Comparison of ENCODE assay signal across 23 cellular contexts in genomic region chr5:5524327-5524726, GRCh38.
DNase-seq lines count a peak whose midpoint lies in the region; ATAC-seq and TF ChIP-seq lines count a peak whose summit lies in the region.
"Had no signal": no experiment of that assay in that cellular context is flagged by ENCODE, and none has a peak within 500 bp of the region (broad histone marks: within the 10 kb centered on the region; RNA-seq: fewer than 3 reads in every experiment).

No MANE protein-coding gene starts in this region.

- intact Hi-C loops in activated CD4-positive, alpha-beta memory T cell treated with anti-CD3 and anti-CD28 coated beads for 36 hours (cut with micrococcal nuclease) = loop anchor here (5.0 kb wide), 1 partner anchor 1303 kb away; no protein-coding TSS in a partner anchor
- intact Hi-C loops in esophagus muscularis mucosa (cut with DNase I) = no loop called here

- DNase-seq in CD4-positive, CD25-positive, alpha-beta regulatory T cell = no peak
- DNase-seq in DND-41 (no peak), esophagus muscularis mucosa (ENCODE audit: extremely low spot score) (peak; percentile 82), SW 1271 (lab: John Stamatoyannopoulos, UW) (no peak)
- no peak for DNase-seq in activated CD4-positive, alpha-beta memory T cell treated with anti-CD3 and anti-CD28 coated beads for 36 hours
- no peak for DNase-seq in activated effector memory CD4-positive, alpha-beta T cell treated with Interleukin-2 at 50 U/mL for 16 hours
- DNase-seq: activated B cell treated with CpG ODN at 0.5 μM for 24 hours; amygdala; cortex of kidney; DMS79; endodermal cell; NCI-H1417; NCI-H510A; occipital lobe; SJCRH30; small intestine; stimulated activated CD4-positive, alpha-beta T cell treated with anti-CD3 and anti-CD28 coated beads, Interleukin-2, amount 100 ng/mL, for 24 hours; stimulated activated naive CD4-positive, alpha-beta T cell; T-helper 9 cell; tibial artery had no signal

- no peaks in the 10 kb centered on the region for H3K27me3 ChIP-seq in CD4-positive, CD25-positive, alpha-beta regulatory T cell (ENCODE audit: control insufficient read depth, insufficient read depth, low read length)
- H3K27me3 ChIP-seq in DND-41 (ENCODE audit: insufficient read depth, low read length, poor library complexity) = no peaks in the 10 kb centered on the region
- H3K27me3 ChIP-seq in esophagus muscularis mucosa = no peaks in the 10 kb centered on the region
- H3K27me3 ChIP-seq: SJCRH30, tibial artery had no signal

- H3K9me3 ChIP-seq in CD4-positive, CD25-positive, alpha-beta regulatory T cell (ENCODE audit: control insufficient read depth in 2 of 2, low read length in 2 of 2) = no peaks in the 10 kb centered on the region
- H3K9me3 ChIP-seq in DND-41 (ENCODE audit: insufficient read depth, low read length, severe bottlenecking) (peaks cover 3% of the 10 kb centered on the region), esophagus muscularis mucosa (no peaks in the 10 kb centered on the region)
- H3K9me3 ChIP-seq: SJCRH30, tibial artery had no signal

- no peaks in the 10 kb centered on the region for H3K79me2 ChIP-seq in DND-41 (ENCODE audit: insufficient read depth, low read length)

- H3K4me1 Mint-ChIP-seq in CD4-positive, CD25-positive, alpha-beta regulatory T cell = peaks cover 6 to 20% (median 13%) of the 10 kb centered on the region in 4 donors
- peaks cover 23% of the 10 kb centered on the region for H3K4me1 Mint-ChIP-seq in activated CD4-positive, alpha-beta memory T cell treated with anti-CD3 and anti-CD28 coated beads for 36 hours (ENCODE audit: low read depth)

- H3K4me2 ChIP-seq in DND-41 (ENCODE audit: insufficient read depth, low read length) = no peak overlapping the region

- peak overlapping the region; percentile 79 for H2AFZ ChIP-seq in DND-41 (ENCODE audit: low read depth, low read length)

- no peaks in the 10 kb centered on the region for H3K27me3 Mint-ChIP-seq in CD4-positive, CD25-positive, alpha-beta regulatory T cell
- no peaks in the 10 kb centered on the region for H3K27me3 Mint-ChIP-seq in activated CD4-positive, alpha-beta memory T cell treated with anti-CD3 and anti-CD28 coated beads for 36 hours
- H3K27me3 Mint-ChIP-seq: activated B cell treated with CpG ODN at 0.5 μM for 24 hours had no signal

- CTCF ChIA-PET in activated CD4-positive, alpha-beta memory T cell treated with anti-CD3 and anti-CD28 coated beads for 36 hours (lab: Charles Lee) = no interaction called here

- H3K4me3 Mint-ChIP-seq in CD4-positive, CD25-positive, alpha-beta regulatory T cell = no peak overlapping the region
- H3K4me3 Mint-ChIP-seq in activated CD4-positive, alpha-beta memory T cell treated with anti-CD3 and anti-CD28 coated beads for 36 hours = no peak overlapping the region
- H3K4me3 Mint-ChIP-seq: endodermal cell had no signal

- TF ChIP-seq POLR2A in esophagus muscularis mucosa (IDR thresholded peaks at IDR 0.05; ENCODE audit: low read depth) = no peak

- no peaks in the 10 kb centered on the region for H3K36me3 ChIP-seq in CD4-positive, CD25-positive, alpha-beta regulatory T cell (ENCODE audit: control insufficient read depth, insufficient read depth, low read length)
- no peaks in the 10 kb centered on the region for H3K36me3 ChIP-seq in DND-41 (ENCODE audit: insufficient read depth, low read length)
- H3K36me3 ChIP-seq in esophagus muscularis mucosa = no peaks in the 10 kb centered on the region
- H3K36me3 ChIP-seq: SJCRH30, tibial artery had no signal

- 77% methylated on average over 3 of the region's 3 CpGs for WGBS in esophagus muscularis mucosa

- POLR2A ChIA-PET in activated CD4-positive, alpha-beta memory T cell treated with anti-CD3 and anti-CD28 coated beads for 36 hours (lab: Charles Lee) = no interaction called here

- H3K4me1 ChIP-seq in CD4-positive, CD25-positive, alpha-beta regulatory T cell (ENCODE audit: control insufficient read depth, insufficient read depth, low read length, poor library complexity, severe bottlenecking) = no peaks in the 10 kb centered on the region
- H3K4me1 ChIP-seq in DND-41 (ENCODE audit: insufficient read depth, low read length) (peaks cover 9% of the 10 kb centered on the region), esophagus muscularis mucosa (no peaks in the 10 kb centered on the region)
- H3K4me1 ChIP-seq: SJCRH30, tibial artery had no signal

- ATAC-seq in CD4-positive, CD25-positive, alpha-beta regulatory T cell (ENCODE audit: low read depth in 2 of 2) = no peak
- ATAC-seq in DND-41 (ENCODE audit: insufficient read depth, low read depth) (no peak), HG03521 (IDR thresholded peaks at IDR 0.05; ENCODE audit: unreplicated experiment) (no peak)
- ATAC-seq: HepG2 had no signal

- no peak for TF ChIP-seq EP300 in esophagus muscularis mucosa (IDR thresholded peaks at IDR 0.05)

- H4K20me1 ChIP-seq in DND-41 (ENCODE audit: insufficient read depth, low read length) = no peaks in the 10 kb centered on the region

- H3K27ac ChIP-seq in CD4-positive, CD25-positive, alpha-beta regulatory T cell (ENCODE audit: insufficient read depth, low read length, poor library complexity, severe bottlenecking) = no peak overlapping the region
- no peak overlapping the region for H3K27ac ChIP-seq in DND-41 (ENCODE audit: low read length)
- H3K27ac ChIP-seq in esophagus muscularis mucosa (replicated peaks in 1 of 4) = no peak overlapping the region
- H3K27ac ChIP-seq: HL-60, SJCRH30, tibial artery had no signal

- H3K36me3 Mint-ChIP-seq in CD4-positive, CD25-positive, alpha-beta regulatory T cell = peaks cover 4% of the 10 kb centered on the region
- H3K36me3 Mint-ChIP-seq in activated CD4-positive, alpha-beta memory T cell treated with anti-CD3 and anti-CD28 coated beads for 36 hours = peaks cover 11% of the 10 kb centered on the region

- H3K9me3 Mint-ChIP-seq in CD4-positive, CD25-positive, alpha-beta regulatory T cell = peaks cover 0 to 9% (median 6%) of the 10 kb centered on the region in 7 donors
- H3K9me3 Mint-ChIP-seq in activated CD4-positive, alpha-beta memory T cell treated with anti-CD3 and anti-CD28 coated beads for 36 hours = peaks cover 9% of the 10 kb centered on the region

- H3K9ac ChIP-seq in DND-41 (ENCODE audit: low read depth, low read length) = no peak overlapping the region

- H3K27ac Mint-ChIP-seq in CD4-positive, CD25-positive, alpha-beta regulatory T cell = peak overlapping the region in 2 of 3 donors; percentile 24 to 26
- H3K27ac Mint-ChIP-seq in activated CD4-positive, alpha-beta memory T cell treated with anti-CD3 and anti-CD28 coated beads for 36 hours = peak overlapping the region; percentile 13
- H3K27ac Mint-ChIP-seq: endodermal cell had no signal

- no peak overlapping the region for H3K4me3 ChIP-seq in CD4-positive, CD25-positive, alpha-beta regulatory T cell (ENCODE audit: low read depth, low read length)
- H3K4me3 ChIP-seq in DND-41 (ENCODE audit: low read depth in 1 of 2, low read length in 2 of 2) = no peak overlapping the region
- no peak overlapping the region for H3K4me3 ChIP-seq in esophagus muscularis mucosa
- H3K4me3 ChIP-seq: SJCRH30, tibial artery had no signal

- TF ChIP-seq CTCF in DND-41 (IDR thresholded peaks at IDR 0.05; ENCODE audit: borderline replicate concordance, extremely low read depth, low read length, poor library complexity, severe bottlenecking) (no peak), esophagus muscularis mucosa (IDR thresholded peaks at IDR 0.05) (no peak)
